8 cellular contexts compared by ENCODE assay signal in genomic region chr6:169589293-169589692, GRCh38.
DNase-seq lines count a peak whose midpoint lies in the region; ATAC-seq and TF ChIP-seq lines count a peak whose summit lies in the region.

No MANE protein-coding gene starts in this region.

- DNase-seq in DMS79 (lab: John Stamatoyannopoulos, UW): peak; percentile 69
- DNase-seq in amniotic epithelial cell (ENCODE audit: low read depth): peak; percentile 69
- DNase-seq in nephron progenitor cell: no peak
- no peak for DNase-seq in NOMO-1 treated with dmso at 0.1 percent for 144 hours (lab: John Stamatoyannopoulos, UW; ENCODE audit: unreplicated experiment)
- DNase-seq in stimulated activated CD4-positive, alpha-beta T cell treated with anti-CD3 and anti-CD28 coated beads, Interleukin-12 subunit alpha, Interleukin-12 subunit beta, amount 100 ng/mL, for 4 hours: no peak

- H3K27ac ChIP-seq in rectal smooth muscle tissue (ENCODE audit: low read depth, low read length): peak overlapping the region; percentile 10

- no peaks in the 10 kb centered on the region for H3K27me3 ChIP-seq in rectal smooth muscle tissue (ENCODE audit: control insufficient read depth, insufficient read depth, low read length)

- H3K9ac ChIP-seq in rectal smooth muscle tissue (ENCODE audit: low read length): no peak overlapping the region

- H3K27me3 Mint-ChIP-seq in nephron progenitor cell (ENCODE audit: low read depth, poor library complexity): peaks cover 5% of the 10 kb centered on the region

- H3K4me1 Mint-ChIP-seq in nephron progenitor cell: no peaks in the 10 kb centered on the region

- peaks cover 18% of the 10 kb centered on the region for H3K9me3 Mint-ChIP-seq in nephron progenitor cell

- TF ChIP-seq CTCF in nephron progenitor cell (IDR thresholded peaks at IDR 0.05): no peak

- H3K4me1 ChIP-seq in rectal smooth muscle tissue (ENCODE audit: control insufficient read depth, insufficient read depth, low read length): peaks cover 10% of the 10 kb centered on the region

- no peak overlapping the region for H3K4me3 ChIP-seq in rectal smooth muscle tissue (ENCODE audit: low read length)

- ATAC-seq in GM21360 (IDR thresholded peaks at IDR 0.05; ENCODE audit: unreplicated experiment) (peak; percentile 93), HG03565 (IDR thresholded peaks at IDR 0.05; ENCODE audit: unreplicated experiment) (peak; percentile 89)

- H3K36me3 Mint-ChIP-seq in nephron progenitor cell (ENCODE audit: low read depth): peaks cover 33% of the 10 kb centered on the region

- H3K4me3 Mint-ChIP-seq in nephron progenitor cell: no peak overlapping the region

- no peaks in the 10 kb centered on the region for H3K36me3 ChIP-seq in rectal smooth muscle tissue (ENCODE audit: control insufficient read depth, insufficient read depth, low read length)

- H3K27ac Mint-ChIP-seq in nephron progenitor cell: no peak overlapping the region

Comparison
In these comparisons a context has a peak if more than half of its experiments do, and no peak if none do; other contexts are left out.
1. DNase-seq: peak in DMS79 (single experiment) and amniotic epithelial cell (single experiment); none in nephron progenitor cell (single experiment), NOMO-1 treated with dmso at 0.1 percent for 144 hours (single experiment) and stimulated activated CD4-positive, alpha-beta T cell treated with anti-CD3 and anti-CD28 coated beads, Interleukin-12 subunit alpha, Interleukin-12 subunit beta, amount 100 ng/mL, for 4 hours (single experiment).